In the genomic region with DNA sequence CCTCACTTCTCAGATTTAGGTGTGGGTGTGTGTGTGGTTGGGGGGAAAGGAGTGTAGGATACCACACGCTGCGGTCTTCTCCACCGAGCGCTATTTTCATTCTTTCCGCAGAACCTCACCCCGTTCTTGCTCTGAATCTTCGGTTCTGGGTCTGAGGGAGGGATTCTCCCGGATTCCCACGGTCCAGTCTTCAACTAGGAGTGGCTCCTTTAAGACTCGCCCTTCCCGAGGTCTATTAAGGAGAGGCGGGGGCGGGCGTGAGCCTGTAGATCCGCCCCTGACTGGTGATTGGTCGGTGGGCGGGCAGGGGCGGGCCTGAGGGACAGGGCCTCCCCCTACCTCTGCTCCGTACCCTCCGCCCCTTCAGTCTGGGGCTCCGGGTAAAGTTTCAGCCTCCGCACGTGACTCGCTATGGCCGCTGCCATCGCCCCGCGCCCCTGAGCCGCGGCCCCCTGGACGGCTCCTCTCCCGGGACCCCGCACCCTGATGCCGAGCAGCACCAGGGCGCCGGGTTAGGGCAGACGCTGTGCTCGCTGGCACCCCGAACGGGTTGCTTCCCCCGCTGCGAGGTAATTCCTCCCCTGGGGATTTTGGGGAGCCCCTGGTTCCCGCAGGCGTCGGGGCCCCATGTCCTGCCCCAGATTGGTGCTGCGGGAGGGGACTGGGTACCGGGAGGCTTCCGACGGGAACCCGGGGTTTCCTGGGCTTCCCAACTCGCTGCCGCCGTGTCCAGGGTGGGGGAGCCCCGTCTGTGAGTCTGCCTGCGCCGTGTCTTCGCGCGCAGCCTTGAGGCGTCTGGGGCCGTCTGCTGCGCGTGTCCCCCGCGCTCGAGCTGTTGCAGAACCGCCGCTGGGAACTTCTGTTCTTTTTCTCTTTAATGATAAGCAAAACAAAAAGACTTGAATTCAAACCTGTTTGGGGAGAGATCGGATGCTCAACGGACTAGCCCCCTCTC, we compare ENCODE assay signal across 1 cellular context.
A peak's percentile ranks its signal among the peaks of the same experiment; 100 is the strongest.
TF ChIP-seq lines count a peak whose summit lies in the region.

No MANE protein-coding gene starts in this region.

TF ChIP-seq in A549, 52 proteins besides CTCF, POLR2A, EP300 and RAD21 (continued from another document):
- TF ChIP-seq, protein P1, sequence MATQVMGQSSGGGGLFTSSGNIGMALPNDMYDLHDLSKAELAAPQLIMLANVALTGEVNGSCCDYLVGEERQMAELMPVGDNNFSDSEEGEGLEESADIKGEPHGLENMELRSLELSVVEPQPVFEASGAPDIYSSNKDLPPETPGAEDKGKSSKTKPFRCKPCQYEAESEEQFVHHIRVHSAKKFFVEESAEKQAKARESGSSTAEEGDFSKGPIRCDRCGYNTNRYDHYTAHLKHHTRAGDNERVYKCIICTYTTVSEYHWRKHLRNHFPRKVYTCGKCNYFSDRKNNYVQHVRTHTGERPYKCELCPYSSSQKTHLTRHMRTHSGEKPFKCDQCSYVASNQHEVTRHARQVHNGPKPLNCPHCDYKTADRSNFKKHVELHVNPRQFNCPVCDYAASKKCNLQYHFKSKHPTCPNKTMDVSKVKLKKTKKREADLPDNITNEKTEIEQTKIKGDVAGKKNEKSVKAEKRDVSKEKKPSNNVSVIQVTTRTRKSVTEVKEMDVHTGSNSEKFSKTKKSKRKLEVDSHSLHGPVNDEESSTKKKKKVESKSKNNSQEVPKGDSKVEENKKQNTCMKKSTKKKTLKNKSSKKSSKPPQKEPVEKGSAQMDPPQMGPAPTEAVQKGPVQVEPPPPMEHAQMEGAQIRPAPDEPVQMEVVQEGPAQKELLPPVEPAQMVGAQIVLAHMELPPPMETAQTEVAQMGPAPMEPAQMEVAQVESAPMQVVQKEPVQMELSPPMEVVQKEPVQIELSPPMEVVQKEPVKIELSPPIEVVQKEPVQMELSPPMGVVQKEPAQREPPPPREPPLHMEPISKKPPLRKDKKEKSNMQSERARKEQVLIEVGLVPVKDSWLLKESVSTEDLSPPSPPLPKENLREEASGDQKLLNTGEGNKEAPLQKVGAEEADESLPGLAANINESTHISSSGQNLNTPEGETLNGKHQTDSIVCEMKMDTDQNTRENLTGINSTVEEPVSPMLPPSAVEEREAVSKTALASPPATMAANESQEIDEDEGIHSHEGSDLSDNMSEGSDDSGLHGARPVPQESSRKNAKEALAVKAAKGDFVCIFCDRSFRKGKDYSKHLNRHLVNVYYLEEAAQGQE (IDR thresholded peaks at IDR 0.05): peak; percentile 7; the same call in 1 of the 2 replicates
- no peak for TF ChIP-seq FOXS1 (CRISPR knock-in tag; IDR thresholded peaks at IDR 0.05)
- TF ChIP-seq, protein P2, sequence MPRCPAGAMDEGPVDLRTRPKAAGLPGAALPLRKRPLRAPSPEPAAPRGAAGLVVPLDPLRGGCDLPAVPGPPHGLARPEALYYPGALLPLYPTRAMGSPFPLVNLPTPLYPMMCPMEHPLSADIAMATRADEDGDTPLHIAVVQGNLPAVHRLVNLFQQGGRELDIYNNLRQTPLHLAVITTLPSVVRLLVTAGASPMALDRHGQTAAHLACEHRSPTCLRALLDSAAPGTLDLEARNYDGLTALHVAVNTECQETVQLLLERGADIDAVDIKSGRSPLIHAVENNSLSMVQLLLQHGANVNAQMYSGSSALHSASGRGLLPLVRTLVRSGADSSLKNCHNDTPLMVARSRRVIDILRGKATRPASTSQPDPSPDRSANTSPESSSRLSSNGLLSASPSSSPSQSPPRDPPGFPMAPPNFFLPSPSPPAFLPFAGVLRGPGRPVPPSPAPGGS (IDR thresholded peaks at IDR 0.05): peak; percentile 26; the same call in 1 of the 3 replicates
- TF ChIP-seq RNF2 (IDR thresholded peaks at IDR 0.05; ENCODE audit: borderline replicate concordance, low read depth): no peak; the same call in 1 of the 2 replicates
- TF ChIP-seq POLR2AphosphoS2 (conservative IDR thresholded peaks at IDR 0.05; ENCODE audit: low read length): 0 out of 2 replicates have a peak, but pooled peaks have one; percentile 78
- TF ChIP-seq, protein P3, sequence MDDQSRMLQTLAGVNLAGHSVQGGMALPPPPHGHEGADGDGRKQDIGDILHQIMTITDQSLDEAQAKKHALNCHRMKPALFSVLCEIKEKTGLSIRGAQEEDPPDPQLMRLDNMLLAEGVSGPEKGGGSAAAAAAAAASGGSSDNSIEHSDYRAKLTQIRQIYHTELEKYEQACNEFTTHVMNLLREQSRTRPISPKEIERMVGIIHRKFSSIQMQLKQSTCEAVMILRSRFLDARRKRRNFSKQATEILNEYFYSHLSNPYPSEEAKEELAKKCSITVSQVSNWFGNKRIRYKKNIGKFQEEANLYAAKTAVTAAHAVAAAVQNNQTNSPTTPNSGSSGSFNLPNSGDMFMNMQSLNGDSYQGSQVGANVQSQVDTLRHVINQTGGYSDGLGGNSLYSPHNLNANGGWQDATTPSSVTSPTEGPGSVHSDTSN (IDR thresholded peaks at IDR 0.05): 0 out of 2 replicates have a peak, but pooled peaks have one; percentile 32
- 0 out of 2 replicates have a peak, but pooled peaks have one; percentile 38 for TF ChIP-seq PHF8 (IDR thresholded peaks at IDR 0.05; ENCODE audit: borderline replicate concordance, low read depth)
- TF ChIP-seq CBX8 (IDR thresholded peaks at IDR 0.05): no peak
- TF ChIP-seq KDM5A (IDR thresholded peaks at IDR 0.05): 0 out of 2 replicates have a peak, but pooled peaks have one; percentile 48
- TF ChIP-seq, protein P4, sequence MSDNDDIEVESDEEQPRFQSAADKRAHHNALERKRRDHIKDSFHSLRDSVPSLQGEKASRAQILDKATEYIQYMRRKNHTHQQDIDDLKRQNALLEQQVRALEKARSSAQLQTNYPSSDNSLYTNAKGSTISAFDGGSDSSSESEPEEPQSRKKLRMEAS (IDR thresholded peaks at IDR 0.05): peak; percentile 93
- peak; percentile 61 to 66; a peak in 3 of 5 replicates for TF ChIP-seq JUN (IDR thresholded peaks at IDR 0.05)
- TF ChIP-seq BHLHE40 (IDR thresholded peaks at IDR 0.05; ENCODE audit: low read depth, low read length): peak; percentile 91
- 0 out of 2 replicates have a peak, but pooled peaks have one; percentile 62 for TF ChIP-seq KDM1A (IDR thresholded peaks at IDR 0.05; ENCODE audit: low read depth)
- TF ChIP-seq, protein P5, sequence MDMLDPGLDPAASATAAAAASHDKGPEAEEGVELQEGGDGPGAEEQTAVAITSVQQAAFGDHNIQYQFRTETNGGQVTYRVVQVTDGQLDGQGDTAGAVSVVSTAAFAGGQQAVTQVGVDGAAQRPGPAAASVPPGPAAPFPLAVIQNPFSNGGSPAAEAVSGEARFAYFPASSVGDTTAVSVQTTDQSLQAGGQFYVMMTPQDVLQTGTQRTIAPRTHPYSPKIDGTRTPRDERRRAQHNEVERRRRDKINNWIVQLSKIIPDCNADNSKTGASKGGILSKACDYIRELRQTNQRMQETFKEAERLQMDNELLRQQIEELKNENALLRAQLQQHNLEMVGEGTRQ (IDR thresholded peaks at IDR 0.05): peak; percentile 92
- TF ChIP-seq ZFP36 (IDR thresholded peaks at IDR 0.05; ENCODE audit: borderline replicate concordance, partially characterized antibody): no peak
- no peak for TF ChIP-seq EHF (CRISPR knock-in tag; IDR thresholded peaks at IDR 0.05)
